Comparison of ENCODE assay signal across 29 cellular contexts in the genomic region with DNA sequence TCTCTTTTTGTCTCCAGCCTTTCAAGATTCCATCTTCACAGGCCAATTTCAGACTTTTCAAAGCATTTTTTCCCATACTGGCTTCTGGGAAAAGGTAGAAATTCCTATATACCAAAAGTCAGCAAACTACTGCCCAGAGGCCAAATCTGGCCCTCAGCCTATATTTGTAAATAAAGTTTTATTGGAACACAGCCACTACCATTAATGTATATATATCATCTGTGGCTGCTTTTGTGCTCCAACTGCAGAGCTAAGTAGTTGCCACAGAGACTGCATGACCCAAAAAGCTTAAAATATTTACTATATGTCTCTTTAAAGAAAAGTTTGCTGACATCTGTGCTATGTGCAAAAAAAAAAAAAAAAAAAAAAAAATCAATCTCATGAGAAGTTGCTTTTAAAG.
"Had no signal": no experiment of that assay in that cellular context is flagged by ENCODE, and none has a peak within 500 bp of the region (broad histone marks: within the 10 kb centered on the region; RNA-seq: fewer than 3 reads in every experiment).

No MANE protein-coding gene starts in this region.

- H3K4me3 Mint-ChIP-seq: dendritic cell treated with granulocyte-macrophage colony-stimulating factor and Interleukin-4, amounts not matched to agents 40 ng/mL and 50 ng/mL, for 4 days; effector memory CD8-positive, alpha-beta T cell; endodermal cell had no signal

- H3K27ac Mint-ChIP-seq: dendritic cell treated with granulocyte-macrophage colony-stimulating factor and Interleukin-4, amounts not matched to agents 40 ng/mL and 50 ng/mL, for 4 days; effector memory CD8-positive, alpha-beta T cell; endodermal cell had no signal

- H3K27me3 ChIP-seq: dorsolateral prefrontal cortex, esophagus squamous epithelium, gastrocnemius medialis, hepatocyte had no signal

- H3K4me1 Mint-ChIP-seq: endodermal cell had no signal

- H3K9me3 Mint-ChIP-seq: endodermal cell had no signal

- ATAC-seq: effector memory CD8-positive, alpha-beta T cell; esophagus mucosa; foreskin keratinocyte; gastrocnemius medialis; gastroesophageal sphincter; heart left ventricle; heart right ventricle had no signal

- H3K9me3 ChIP-seq: esophagus muscularis mucosa, esophagus squamous epithelium, gastrocnemius medialis, gastroesophageal sphincter, heart left ventricle had no signal

- H3K36me3 ChIP-seq: esophagus muscularis mucosa, esophagus squamous epithelium, gastrocnemius medialis, gastroesophageal sphincter, heart left ventricle, heart right ventricle had no signal

- H3K27ac ChIP-seq: coronary artery, dorsolateral prefrontal cortex, epithelial cell of prostate, esophagus muscularis mucosa, esophagus squamous epithelium, foreskin keratinocyte, gastrocnemius medialis, gastroesophageal sphincter, heart left ventricle, heart right ventricle, hepatocyte had no signal

- H3K79me2 ChIP-seq: hepatocyte had no signal

- H3K4me3 ChIP-seq: coronary artery, dorsolateral prefrontal cortex, esophagus muscularis mucosa, esophagus squamous epithelium, gastrocnemius medialis, gastroesophageal sphincter, heart left ventricle, heart right ventricle, hepatocyte had no signal

- DNase-seq: cortex of kidney; dermis blood vessel endothelial cell; dorsolateral prefrontal cortex; effector CD4-positive, alpha-beta T cell; effector CD8-positive, alpha-beta T cell; effector memory CD4-positive, alpha-beta T cell; effector memory CD8-positive, alpha-beta T cell; endodermal cell; erythroblast; esophagus squamous epithelium; foreskin fibroblast; foreskin keratinocyte; foreskin melanocyte; gastrocnemius medialis; glutamatergic neuron; head of caudate nucleus; heart left ventricle; heart right ventricle; hippocampal formation had no signal

- FAIRE-seq: endometrium, endothelial cell of umbilical vein, frontal cortex had no signal

- H2AFZ ChIP-seq: hepatocyte had no signal

- H3K4me2 ChIP-seq: hepatocyte had no signal

- H3K4me1 ChIP-seq: esophagus muscularis mucosa, esophagus squamous epithelium, foreskin keratinocyte, gastrocnemius medialis, gastroesophageal sphincter, heart right ventricle had no signal
